8 cellular contexts compared by ENCODE assay signal in the genomic region with DNA sequence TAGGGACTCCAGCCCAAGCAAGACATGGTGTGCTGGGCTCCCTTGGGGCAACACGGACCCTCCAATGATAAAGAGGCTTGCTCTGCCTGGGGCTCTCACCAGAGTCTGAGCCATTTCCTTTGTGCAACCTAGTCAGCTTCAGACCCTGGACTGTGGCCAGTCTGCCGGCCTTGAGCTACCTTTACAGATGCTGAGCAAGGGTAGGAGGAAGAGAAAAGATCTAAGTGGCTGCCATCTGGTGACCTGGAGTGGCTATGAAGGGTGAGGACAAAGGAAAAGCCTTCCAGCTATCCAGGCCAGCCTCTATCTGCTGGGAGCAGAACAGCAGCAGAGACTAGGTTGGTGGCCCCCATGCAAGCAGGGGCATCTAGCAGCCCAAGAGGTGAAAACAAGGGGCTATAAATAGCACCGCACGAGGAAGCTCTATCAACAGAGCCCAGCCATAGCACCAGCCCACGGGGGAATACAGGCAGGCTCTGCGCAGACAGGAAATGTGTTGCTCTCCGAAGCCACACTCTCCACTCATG.
DNase-seq lines count a peak whose midpoint lies in the region; ATAC-seq, FAIRE-seq and TF ChIP-seq lines count a peak whose summit lies in the region.

No MANE protein-coding gene starts in this region.

- no peaks in the 10 kb centered on the region for H3K4me1 Mint-ChIP-seq in T-helper 2 cell treated with Interferon-gamma antibody and Interleukin-4, amounts not matched to agents 5 μg/mL and 100 μg/mL, for 36 hours (ENCODE audit: low read depth)

- no peak overlapping the region for H3K27ac Mint-ChIP-seq in T-helper 2 cell treated with Interferon-gamma antibody and Interleukin-4, amounts not matched to agents 5 μg/mL and 100 μg/mL, for 36 hours

- H3K36me3 ChIP-seq in esophagus squamous epithelium: peaks cover 0 to 49% (median 0%) of the 10 kb centered on the region in 3 donors
- no peaks in the 10 kb centered on the region for H3K36me3 ChIP-seq in gastrocnemius medialis
- peaks cover 4% of the 10 kb centered on the region for H3K36me3 ChIP-seq in SJCRH30

- no peaks in the 10 kb centered on the region for H3K9me3 ChIP-seq in esophagus squamous epithelium
- H3K9me3 ChIP-seq in gastrocnemius medialis: no peaks in the 10 kb centered on the region
- H3K9me3 ChIP-seq in SJCRH30 (replicated peaks): no peaks in the 10 kb centered on the region

- whole genome bisulfite sequencing in esophagus squamous epithelium, 2 donors: 17 to 54% methylated on average over 1 to 4 of the region's 7 CpGs

- TF ChIP-seq CTCF in NB4 (IDR thresholded peaks at IDR 0.05; ENCODE audit: low read depth, low read length): no peak
- no peak for TF ChIP-seq CTCF in esophagus squamous epithelium (IDR thresholded peaks at IDR 0.05)
- TF ChIP-seq CTCF in gastrocnemius medialis (IDR thresholded peaks at IDR 0.05 in 4 of 5, conservative IDR thresholded peaks at IDR 0.05 in 1 of 5): peak in 1 of 5 experiments; percentile 4

- ATAC-seq in GM21737 (IDR thresholded peaks at IDR 0.05; ENCODE audit: unreplicated experiment) (peak; percentile 71), gastrocnemius medialis (peak; percentile 37 to 41), GM18519 (IDR thresholded peaks at IDR 0.05; ENCODE audit: low FRiP score, unreplicated experiment) (no peak)

- H3K36me3 Mint-ChIP-seq in T-helper 2 cell treated with Interferon-gamma antibody and Interleukin-4, amounts not matched to agents 5 μg/mL and 100 μg/mL, for 36 hours (ENCODE audit: low read depth): peaks cover 7% of the 10 kb centered on the region

- peaks cover 21 to 48% (median 24%) of the 10 kb centered on the region in 3 donors for H3K4me1 ChIP-seq in esophagus squamous epithelium
- H3K4me1 ChIP-seq in gastrocnemius medialis: peaks cover 51 to 54% of the 10 kb centered on the region in 2 donors
- peaks cover 8% of the 10 kb centered on the region for H3K4me1 ChIP-seq in SJCRH30

- H3K4me3 Mint-ChIP-seq in T-helper 2 cell treated with Interferon-gamma antibody and Interleukin-4, amounts not matched to agents 5 μg/mL and 100 μg/mL, for 36 hours: no peak overlapping the region

- H3K27ac ChIP-seq in esophagus squamous epithelium (peak overlapping the region; percentile 35 to 80 (median 62)), gastrocnemius medialis (peak overlapping the region; percentile 89 to 93 (median 92)), SJCRH30 (no peak overlapping the region)

- in situ Hi-C loops in gastrocnemius medialis (cut with MboI; ENCODE audit: low sequenced_read_pairs in 4 of 4): loop anchor here in 1 of 4 donors (10.0 kb wide), 1 partner anchor 228 kb away; a partner anchor contains a TSS

- H3K9me3 Mint-ChIP-seq in T-helper 2 cell treated with Interferon-gamma antibody and Interleukin-4, amounts not matched to agents 5 μg/mL and 100 μg/mL, for 36 hours: no peaks in the 10 kb centered on the region

- no peak overlapping the region for H3K4me3 ChIP-seq in NB4 (ENCODE audit: low read depth, low read length)
- H3K4me3 ChIP-seq in esophagus squamous epithelium: no peak overlapping the region
- H3K4me3 ChIP-seq in gastrocnemius medialis: peak overlapping the region in 3 of 4 donors; percentile 30 to 36 (median 33)
- no peak overlapping the region for H3K4me3 ChIP-seq in SJCRH30

- H3K27me3 ChIP-seq in esophagus squamous epithelium: no peaks in the 10 kb centered on the region
- H3K27me3 ChIP-seq in gastrocnemius medialis: no peaks in the 10 kb centered on the region
- no peaks in the 10 kb centered on the region for H3K27me3 ChIP-seq in SJCRH30

- intact Hi-C loops in esophagus squamous epithelium (cut with DNase I): no loop called here
- intact Hi-C loops in gastrocnemius medialis (cut with DNase I; ENCODE audit: low total_unique reads): loop anchor here (1.0 to 10.0 kb wide), 4 partner anchors 70 to 1400 kb away; no protein-coding TSS in a partner anchor

- no peak for FAIRE-seq in GM19239 (lab: Jason Lieb, UNC)

- no peaks in the 10 kb centered on the region for H3K27me3 Mint-ChIP-seq in T-helper 2 cell treated with Interferon-gamma antibody and Interleukin-4, amounts not matched to agents 5 μg/mL and 100 μg/mL, for 36 hours (ENCODE audit: low read depth)

- DNase-seq in NB4 (ENCODE audit: low read depth) (peak; percentile 43), esophagus squamous epithelium (lab: John Stamatoyannopoulos, UW) (no peak), gastrocnemius medialis (peak; percentile 44 to 68), SJCRH30 (no peak), GM19239 (ENCODE audit: insufficient read length, low spot score) (no peak)
- no peak for DNase-seq in T-helper 2 cell treated with Interferon-gamma antibody and Interleukin-4, amounts not matched to agents 5 μg/mL and 100 μg/mL, for 36 hours (ENCODE audit: low spot score)

- TF ChIP-seq POLR2A in NB4 (IDR thresholded peaks at IDR 0.05; ENCODE audit: extremely low read depth, insufficient read length) (no peak), esophagus squamous epithelium (IDR thresholded peaks at IDR 0.05) (no peak), gastrocnemius medialis (IDR thresholded peaks at IDR 0.05) (no peak)

Comparison
In these comparisons a context has a peak if more than half of its experiments do, and no peak if none do; other contexts are left out.
1. DNase-seq: peak in NB4 (single experiment) and gastrocnemius medialis (2 of 2); none in esophagus squamous epithelium (single experiment), SJCRH30 (0 of 2), T-helper 2 cell treated with Interferon-gamma antibody and Interleukin-4, amounts not matched to agents 5 μg/mL and 100 μg/mL, for 36 hours (single experiment) and GM19239 (single experiment).
2. H3K4me3 ChIP-seq: peak in gastrocnemius medialis (3 of 4); none in NB4 (single experiment), esophagus squamous epithelium (0 of 4) and SJCRH30 (single experiment).